18 cellular contexts compared by ENCODE assay signal in the genomic region with DNA sequence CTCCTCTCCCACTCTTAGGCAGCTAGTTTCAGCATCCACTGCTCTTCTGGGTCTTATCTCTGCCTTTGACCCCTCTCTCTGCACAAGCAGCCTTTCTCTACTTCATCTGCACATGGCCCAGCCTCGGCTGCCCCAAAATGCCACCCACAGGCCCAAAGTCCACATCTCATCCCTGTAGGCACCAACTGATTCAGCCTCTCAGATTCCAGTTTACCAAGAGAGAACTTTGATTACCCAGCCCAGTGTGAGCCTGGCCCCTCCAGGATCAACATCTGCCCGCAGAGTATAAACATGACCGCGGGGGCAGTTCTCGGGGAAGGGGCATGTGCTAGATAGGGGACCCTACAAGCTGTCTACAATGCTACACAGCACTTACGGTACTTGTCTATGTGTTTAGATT.
A peak's percentile ranks its signal among the peaks of the same experiment; 100 is the strongest.
DNase-seq lines count a peak whose midpoint lies in the region; ATAC-seq and TF ChIP-seq lines count a peak whose summit lies in the region.
"Had no signal": no experiment of that assay in that cellular context is flagged by ENCODE, and none has a peak within 500 bp of the region (broad histone marks: within the 10 kb centered on the region; RNA-seq: fewer than 3 reads in every experiment).

No MANE protein-coding gene starts in this region.

- intact Hi-C loops in Panc1 (cut with micrococcal nuclease; ENCODE audit: unreplicated experiment) (no loop called here), psoas muscle (cut with DNase I) (loop anchor here in 1 of 2 donors (10.0 kb wide), 1 partner anchor 66 kb away; no protein-coding TSS in a partner anchor)

- peak overlapping the region; percentile 31 for H3K27ac ChIP-seq in GM23248
- H3K27ac ChIP-seq in Panc1 (ENCODE audit: low read length): peak overlapping the region; percentile 36; the same call in 1 of the 2 replicates
- H3K27ac ChIP-seq in psoas muscle: peak overlapping the region; percentile 60
- H3K27ac ChIP-seq: KMS-11 had no signal

- 88 to 91% methylated on average over 6 of the region's 6 CpGs for WGBS in GM23248 (ENCODE audit: low coverage in 1 of 2, low lambda C conversion rate in 2 of 2, missing lambda C conversion rate in 2 of 2), 2 experiments
- 79 to 92% (median 90%) methylated on average over 6 of the region's 6 CpGs for WGBS in psoas muscle, 3 donors

- H3K27me3 ChIP-seq in GM23248 (replicated peaks; ENCODE audit: insufficient read depth) (no peaks in the 10 kb centered on the region), Panc1 (ENCODE audit: control insufficient read depth, insufficient read depth, low read length) (no peaks in the 10 kb centered on the region), psoas muscle (ENCODE audit: insufficient read depth in 3 of 3, low read length in 2 of 3) (no peaks in the 10 kb centered on the region)

- H3K4me3 ChIP-seq in GM23248 (no peak overlapping the region), Panc1 (ENCODE audit: low read depth in 2 of 2, low read length in 2 of 2) (no peak overlapping the region), psoas muscle (no peak overlapping the region)
- H3K4me3 ChIP-seq: GM12878 had no signal

- ATAC-seq in Panc1: no peak
- peak; percentile 81 for ATAC-seq in left lobe of liver
- ATAC-seq in psoas muscle: no peak
- ATAC-seq in HG03521 (IDR thresholded peaks at IDR 0.05; ENCODE audit: unreplicated experiment): no peak
- ATAC-seq in HG02885 (IDR thresholded peaks at IDR 0.05; ENCODE audit: poor library complexity, unreplicated experiment): no peak
- ATAC-seq: GM12878 had no signal

- no peaks in the 10 kb centered on the region for H3K9me2 ChIP-seq in GM23248 (ENCODE audit: insufficient read depth)

- H3K9me3 ChIP-seq in GM23248 (ENCODE audit: low read depth): no peaks in the 10 kb centered on the region
- no peaks in the 10 kb centered on the region; the same call in 1 of the 2 replicates for H3K9me3 ChIP-seq in Panc1 (ENCODE audit: control insufficient read depth, insufficient read depth, low read depth, low read length)
- no peaks in the 10 kb centered on the region for H3K9me3 ChIP-seq in psoas muscle

- peak overlapping the region; percentile 53 for H3K4me2 ChIP-seq in GM23248 (ENCODE audit: unreplicated experiment)
- H3K4me2 ChIP-seq: KMS-11 had no signal

- in situ Hi-C loops in GM23248 (cut with MboI): loop anchor here (10.0 kb wide), 1 partner anchor 256 kb away; no protein-coding TSS in a partner anchor
- in situ Hi-C loops in Panc1 (cut with HindIII; ENCODE audit: low pct_unique_long_range_greater_than_20kb, low sequenced_read_pairs): no loop called here

- no peak overlapping the region for H3K9ac ChIP-seq in GM23248
- H3K9ac ChIP-seq: KMS-11 had no signal

- H3F3A ChIP-seq in GM23248 (ENCODE audit: insufficient read depth): peaks cover 19% of the 10 kb centered on the region

- no peaks in the 10 kb centered on the region for H4K20me1 ChIP-seq in GM23248 (ENCODE audit: insufficient read depth)

- TF ChIP-seq CTCF in Panc1 (IDR thresholded peaks at IDR 0.05) (no peak), psoas muscle (IDR thresholded peaks at IDR 0.05) (no peak)

- CTCF ChIA-PET in Panc1 (lab: Charles Lee): no interaction called here

- DNase-seq in GM23248: no peak
- DNase-seq in Panc1 (ENCODE audit: low read depth, low spot score): no peak
- DNase-seq in left lobe of liver (ENCODE audit: low spot score): peak; percentile 84
- DNase-seq in psoas muscle: no peak
- DNase-seq in germinal center (ENCODE audit: low spot score): no peak
- DNase-seq: CD4-positive, alpha-beta T cell; COR-L47; DMS53; GOT3; MM.1S; NCI-H2029; NCI-H446; NCI-H524 treated with DMSO at 0.1 percent for 48 hours; NCI-H774 had no signal

- H3K79me2 ChIP-seq in GM23248 (ENCODE audit: insufficient read depth): no peaks in the 10 kb centered on the region

- POLR2A ChIA-PET in Panc1 (lab: Charles Lee): no interaction called here

- H3K4me1 ChIP-seq in GM23248 (ENCODE audit: insufficient read depth): peaks cover 24% of the 10 kb centered on the region
- H3K4me1 ChIP-seq in Panc1 (ENCODE audit: control insufficient read depth, insufficient read depth, low read length): peaks cover 27% of the 10 kb centered on the region
- peaks cover 44% of the 10 kb centered on the region for H3K4me1 ChIP-seq in psoas muscle

- H3K36me3 ChIP-seq in GM23248 (ENCODE audit: low read depth) (no peaks in the 10 kb centered on the region), Panc1 (ENCODE audit: control insufficient read depth, insufficient read depth, low read length) (no peaks in the 10 kb centered on the region), psoas muscle (ENCODE audit: insufficient read depth in 1 of 2, low read depth in 1 of 2) (no peaks in the 10 kb centered on the region)

- peak overlapping the region; percentile 35; the same call in 1 of the 2 replicates for H2AFZ ChIP-seq in GM23248

- BruUV-seq in Panc1 (replicated peaks; lab: Mats Ljungman, UMichigan): no TSS peak
